In the genomic region with DNA sequence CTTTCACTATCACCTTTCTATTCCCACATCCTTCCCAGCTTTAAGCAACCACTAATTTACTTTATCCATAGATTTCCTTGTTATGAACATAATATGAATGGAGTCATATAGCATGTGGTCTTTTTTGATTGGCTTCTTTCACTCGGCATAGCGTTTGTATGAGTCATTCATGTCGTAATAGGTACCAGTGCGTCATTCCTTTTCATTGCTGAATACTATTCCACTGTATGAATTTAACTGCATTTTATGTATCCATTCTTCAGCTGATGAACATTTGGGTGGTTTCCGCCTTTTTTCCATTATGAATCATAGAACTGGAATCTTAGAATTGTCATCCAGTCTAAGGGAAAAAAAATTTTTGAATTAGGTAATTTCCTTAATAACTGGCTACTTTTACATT, we compare ENCODE assay signal across 2 cellular contexts.
TF ChIP-seq lines count a peak whose summit lies in the region.

No MANE protein-coding gene starts in this region.

TF ChIP-seq in HepG2, 621 proteins besides CTCF, POLR2A, EP300 and RAD21:
- TF ChIP-seq CREB1 (IDR thresholded peaks at IDR 0.05) (0 out of 2 replicates have a peak, but pooled peaks have one; percentile 28), CREB1 (CRISPR knock-in tag; IDR thresholded peaks at IDR 0.05) (no peak), GMEB2 (CRISPR knock-in tag; IDR thresholded peaks at IDR 0.05; ENCODE audit: low read depth) (no peak), ZNF460 (CRISPR knock-in tag; IDR thresholded peaks at IDR 0.05; ENCODE audit: borderline replicate concordance) (no peak), GLI4 (CRISPR knock-in tag; IDR thresholded peaks at IDR 0.05; ENCODE audit: borderline replicate concordance) (no peak)

TF ChIP-seq in K562, 482 proteins besides CTCF, POLR2A, EP300 and RAD21:
- TF ChIP-seq UBTF (IDR thresholded peaks at IDR 0.05; ENCODE audit: borderline replicate concordance in 1 of 2, low read depth in 2 of 2, low read length in 2 of 2) (no peak), NFYB (IDR thresholded peaks at IDR 0.05; ENCODE audit: extremely low read depth, insufficient read length) (no peak), THAP12 (CRISPR knock-in tag; IDR thresholded peaks at IDR 0.05) (no peak), KDM4B (IDR thresholded peaks at IDR 0.05; ENCODE audit: borderline replicate concordance in 2 of 2, low read depth in 1 of 2) (no peak), RBM25 (IDR thresholded peaks at IDR 0.05; ENCODE audit: low read depth, low read length, severe bottlenecking) (peak; percentile 68), ZNF146 (CRISPR knock-in tag; IDR thresholded peaks at IDR 0.05; ENCODE audit: unreplicated experiment) (peak; percentile 75)
